14 cellular contexts compared by ENCODE assay signal in genomic region chr4:21879187-21879586, GRCh38.
A peak's percentile ranks its signal among the peaks of the same experiment; 100 is the strongest.
DNase-seq lines count a peak whose midpoint lies in the region; ATAC-seq and TF ChIP-seq lines count a peak whose summit lies in the region.
"Had no signal": no experiment of that assay in that cellular context is flagged by ENCODE, and none has a peak within 500 bp of the region (broad histone marks: within the 10 kb centered on the region; RNA-seq: fewer than 3 reads in every experiment).

No MANE protein-coding gene starts in this region.

- H4K20me1 ChIP-seq in neural progenitor cell (ENCODE audit: low read depth), result no peaks in the 10 kb centered on the region

- no peak overlapping the region for H3K4me3 Mint-ChIP-seq in activated CD8-positive, alpha-beta T cell treated with anti-CD3 and anti-CD28 coated beads for 36 hours
- H3K4me3 Mint-ChIP-seq in activated CD8-positive, alpha-beta T cell treated with anti-CD3 and anti-CD28 coated beads, Interleukin-2, amount 10 ng/mL, durations not matched to agents 7 days and 5 days, result no peak overlapping the region
- no peak overlapping the region for H3K4me3 Mint-ChIP-seq in neural progenitor cell
- H3K4me3 Mint-ChIP-seq in activated CD8-positive, alpha-beta memory T cell treated with anti-CD3 and anti-CD28 coated beads, Interleukin-2, amount 10 ng/mL, durations not matched to agents 7 days and 5 days, result no peak overlapping the region
- H3K4me3 Mint-ChIP-seq: immature natural killer cell; stimulated activated effector memory CD8-positive, alpha-beta T cell treated with anti-CD3 and anti-CD28 coated beads, Interleukin-12 subunit alpha, Interleukin-12 subunit beta, amount 100 ng/mL, for 72 hours had no signal

- no peak for TF ChIP-seq CTCF in activated CD8-positive, alpha-beta T cell treated with anti-CD3 and anti-CD28 coated beads for 36 hours (IDR thresholded peaks at IDR 0.05)
- TF ChIP-seq CTCF in neural progenitor cell (IDR thresholded peaks at IDR 0.05), result peak; percentile 47

- peak; percentile 42 for ATAC-seq in activated CD8-positive, alpha-beta T cell treated with anti-CD3 and anti-CD28 coated beads for 36 hours
- no peak for ATAC-seq in activated CD8-positive, alpha-beta T cell treated with anti-CD3 and anti-CD28 coated beads, Interleukin-2, amount 10 ng/mL, durations not matched to agents 7 days and 5 days
- ATAC-seq in HG02763 (IDR thresholded peaks at IDR 0.05; ENCODE audit: unreplicated experiment), result no peak
- no peak for ATAC-seq in activated CD8-positive, alpha-beta memory T cell treated with anti-CD3 and anti-CD28 coated beads, Interleukin-2, amount 10 ng/mL, durations not matched to agents 7 days and 5 days
- ATAC-seq: stimulated activated effector memory CD8-positive, alpha-beta T cell treated with anti-CD3 and anti-CD28 coated beads, Interleukin-12 subunit alpha, Interleukin-12 subunit beta, amount 100 ng/mL, for 72 hours had no signal

- H3F3A ChIP-seq in neural progenitor cell (ENCODE audit: low read depth), result no peaks in the 10 kb centered on the region

- CTCF ChIA-PET in activated CD8-positive, alpha-beta T cell treated with anti-CD3 and anti-CD28 coated beads for 36 hours (lab: Charles Lee), result no interaction called here
- CTCF ChIA-PET in activated CD8-positive, alpha-beta T cell treated with anti-CD3 and anti-CD28 coated beads, Interleukin-2, amount 10 ng/mL, durations not matched to agents 7 days and 5 days (lab: Charles Lee), result no interaction called here
- CTCF ChIA-PET in activated CD8-positive, alpha-beta memory T cell treated with anti-CD3 and anti-CD28 coated beads, Interleukin-2, amount 10 ng/mL, durations not matched to agents 7 days and 5 days (lab: Charles Lee), result no interaction called here

- intact Hi-C loops in activated CD8-positive, alpha-beta T cell treated with anti-CD3 and anti-CD28 coated beads for 36 hours (cut with micrococcal nuclease), result no loop called here
- intact Hi-C loops in posterior vena cava (cut with DNase I), result no loop called here

- H3K4me1 ChIP-seq in neural progenitor cell, result peaks cover under 1% of the 10 kb centered on the region

- no peaks in the 10 kb centered on the region for H3K36me3 ChIP-seq in MG63
- no peaks in the 10 kb centered on the region for H3K36me3 ChIP-seq in neural progenitor cell

- H3K4me3 ChIP-seq in MG63 (no peak overlapping the region), neural progenitor cell (no peak overlapping the region)
- H3K4me3 ChIP-seq: SK-N-MC had no signal

- H3K79me2 ChIP-seq in neural progenitor cell (ENCODE audit: low read depth), result no peaks in the 10 kb centered on the region

- no peaks in the 10 kb centered on the region for H3K36me3 Mint-ChIP-seq in activated CD8-positive, alpha-beta T cell treated with anti-CD3 and anti-CD28 coated beads for 36 hours (ENCODE audit: low read depth)
- H3K36me3 Mint-ChIP-seq in activated CD8-positive, alpha-beta T cell treated with anti-CD3 and anti-CD28 coated beads, Interleukin-2, amount 10 ng/mL, durations not matched to agents 7 days and 5 days (ENCODE audit: low read depth), result no peaks in the 10 kb centered on the region
- H3K36me3 Mint-ChIP-seq in neural progenitor cell, result no peaks in the 10 kb centered on the region
- H3K36me3 Mint-ChIP-seq in activated CD8-positive, alpha-beta memory T cell treated with anti-CD3 and anti-CD28 coated beads, Interleukin-2, amount 10 ng/mL, durations not matched to agents 7 days and 5 days, result no peaks in the 10 kb centered on the region
- H3K36me3 Mint-ChIP-seq: immature natural killer cell; stimulated activated effector memory CD8-positive, alpha-beta T cell treated with anti-CD3 and anti-CD28 coated beads, Interleukin-12 subunit alpha, Interleukin-12 subunit beta, amount 100 ng/mL, for 72 hours had no signal

- H3K9me3 ChIP-seq in MG63 (no peaks in the 10 kb centered on the region), neural progenitor cell (ENCODE audit: low read depth) (no peaks in the 10 kb centered on the region)

- no peak overlapping the region for H2AFZ ChIP-seq in neural progenitor cell (replicated peaks)

- no peaks in the 10 kb centered on the region for H3K27me3 Mint-ChIP-seq in activated CD8-positive, alpha-beta T cell treated with anti-CD3 and anti-CD28 coated beads for 36 hours
- no peaks in the 10 kb centered on the region for H3K27me3 Mint-ChIP-seq in activated CD8-positive, alpha-beta T cell treated with anti-CD3 and anti-CD28 coated beads, Interleukin-2, amount 10 ng/mL, durations not matched to agents 7 days and 5 days (ENCODE audit: low read depth)
- no peaks in the 10 kb centered on the region for H3K27me3 Mint-ChIP-seq in neural progenitor cell (ENCODE audit: insufficient read depth, low read depth)
- no peaks in the 10 kb centered on the region for H3K27me3 Mint-ChIP-seq in activated CD8-positive, alpha-beta memory T cell treated with anti-CD3 and anti-CD28 coated beads, Interleukin-2, amount 10 ng/mL, durations not matched to agents 7 days and 5 days

- peaks cover 2% of the 10 kb centered on the region for H3K4me1 Mint-ChIP-seq in activated CD8-positive, alpha-beta T cell treated with anti-CD3 and anti-CD28 coated beads for 36 hours (ENCODE audit: low read depth)
- H3K4me1 Mint-ChIP-seq in activated CD8-positive, alpha-beta T cell treated with anti-CD3 and anti-CD28 coated beads, Interleukin-2, amount 10 ng/mL, durations not matched to agents 7 days and 5 days (ENCODE audit: low read depth), result no peaks in the 10 kb centered on the region
- no peaks in the 10 kb centered on the region for H3K4me1 Mint-ChIP-seq in neural progenitor cell
- H3K4me1 Mint-ChIP-seq in activated CD8-positive, alpha-beta memory T cell treated with anti-CD3 and anti-CD28 coated beads, Interleukin-2, amount 10 ng/mL, durations not matched to agents 7 days and 5 days, result no peaks in the 10 kb centered on the region
- H3K4me1 Mint-ChIP-seq: immature natural killer cell; stimulated activated effector memory CD8-positive, alpha-beta T cell treated with anti-CD3 and anti-CD28 coated beads, Interleukin-12 subunit alpha, Interleukin-12 subunit beta, amount 100 ng/mL, for 72 hours had no signal

- no peak overlapping the region for H3K4me2 ChIP-seq in neural progenitor cell

- H3K9ac ChIP-seq in neural progenitor cell, result no peak overlapping the region

- H3K27me3 ChIP-seq in MG63, result no peaks in the 10 kb centered on the region
- H3K27me3 ChIP-seq in neural progenitor cell, result no peaks in the 10 kb centered on the region

- H3K9me3 Mint-ChIP-seq in activated CD8-positive, alpha-beta T cell treated with anti-CD3 and anti-CD28 coated beads for 36 hours, result peaks cover 4% of the 10 kb centered on the region
- no peaks in the 10 kb centered on the region for H3K9me3 Mint-ChIP-seq in activated CD8-positive, alpha-beta T cell treated with anti-CD3 and anti-CD28 coated beads, Interleukin-2, amount 10 ng/mL, durations not matched to agents 7 days and 5 days (ENCODE audit: insufficient read depth)
- H3K9me3 Mint-ChIP-seq in neural progenitor cell, result peaks cover 1% of the 10 kb centered on the region
- H3K9me3 Mint-ChIP-seq in activated CD8-positive, alpha-beta memory T cell treated with anti-CD3 and anti-CD28 coated beads, Interleukin-2, amount 10 ng/mL, durations not matched to agents 7 days and 5 days (ENCODE audit: low read depth), result no peaks in the 10 kb centered on the region

- H3K27ac ChIP-seq in neural progenitor cell, result no peak overlapping the region
- H3K27ac ChIP-seq: SK-N-MC had no signal

- H3K27ac Mint-ChIP-seq in activated CD8-positive, alpha-beta T cell treated with anti-CD3 and anti-CD28 coated beads for 36 hours, result no peak overlapping the region
- H3K27ac Mint-ChIP-seq in activated CD8-positive, alpha-beta T cell treated with anti-CD3 and anti-CD28 coated beads, Interleukin-2, amount 10 ng/mL, durations not matched to agents 7 days and 5 days, result no peak overlapping the region
- H3K27ac Mint-ChIP-seq in neural progenitor cell, result no peak overlapping the region
- no peak overlapping the region for H3K27ac Mint-ChIP-seq in activated CD8-positive, alpha-beta memory T cell treated with anti-CD3 and anti-CD28 coated beads, Interleukin-2, amount 10 ng/mL, durations not matched to agents 7 days and 5 days
- H3K27ac Mint-ChIP-seq: immature natural killer cell; stimulated activated effector memory CD8-positive, alpha-beta T cell treated with anti-CD3 and anti-CD28 coated beads, Interleukin-12 subunit alpha, Interleukin-12 subunit beta, amount 100 ng/mL, for 72 hours had no signal

- POLR2A ChIA-PET in activated CD8-positive, alpha-beta T cell treated with anti-CD3 and anti-CD28 coated beads for 36 hours (lab: Charles Lee), result no interaction called here
- POLR2A ChIA-PET in activated CD8-positive, alpha-beta T cell treated with anti-CD3 and anti-CD28 coated beads, Interleukin-2, amount 10 ng/mL, durations not matched to agents 7 days and 5 days (lab: Charles Lee), result no interaction called here

- DNase-seq in activated CD8-positive, alpha-beta T cell treated with anti-CD3 and anti-CD28 coated beads for 36 hours, result no peak
- no peak for DNase-seq in activated CD8-positive, alpha-beta T cell treated with anti-CD3 and anti-CD28 coated beads, Interleukin-2, amount 10 ng/mL, durations not matched to agents 7 days and 5 days
- DNase-seq in MG63, result peak; percentile 70
- peak; percentile 51 for DNase-seq in ecto neural progenitor cell (ENCODE audit: low spot score)
- DNase-seq in neural progenitor cell (ENCODE audit: low spot score), result peak; percentile 54
- DNase-seq in posterior vena cava (ENCODE audit: low spot score), result no peak
- no peak for DNase-seq in activated CD8-positive, alpha-beta memory T cell treated with anti-CD3 and anti-CD28 coated beads, Interleukin-2, amount 10 ng/mL, durations not matched to agents 7 days and 5 days
- DNase-seq: AML-193; effector memory CD4-positive, alpha-beta T cell; immature natural killer cell; NCI-H526 treated with DMSO at 0.1 percent for 48 hours had no signal

Comparison
In these comparisons a context has a peak if more than half of its experiments do, and no peak if none do; other contexts are left out.
1. DNase-seq: peak in MG63 (single experiment), ecto neural progenitor cell (single experiment) and neural progenitor cell (single experiment); none in activated CD8-positive, alpha-beta T cell treated with anti-CD3 and anti-CD28 coated beads for 36 hours (single experiment), activated CD8-positive, alpha-beta T cell treated with anti-CD3 and anti-CD28 coated beads, Interleukin-2, amount 10 ng/mL, durations not matched to agents 7 days and 5 days (single experiment), posterior vena cava (single experiment) and activated CD8-positive, alpha-beta memory T cell treated with anti-CD3 and anti-CD28 coated beads, Interleukin-2, amount 10 ng/mL, durations not matched to agents 7 days and 5 days (single experiment).